Comparison of ENCODE assay signal across 23 cellular contexts in genomic region chr17:27674335-27674734, GRCh38.
"Had no signal": no experiment of that assay in that cellular context is flagged by ENCODE, and none has a peak within 500 bp of the region (broad histone marks: within the 10 kb centered on the region; RNA-seq: fewer than 3 reads in every experiment).

No MANE protein-coding gene starts in this region.

- H3K9me3 Mint-ChIP-seq: memory B cell; natural killer cell; neural crest cell; stimulated activated naive B cell treated with anti-CD40 and anti-IgM and Interleukin-4, amounts not matched to agents 10 μg/mL and 1 μg/mL and 100 μg/mL, for 72 hours; stimulated activated naive CD8-positive, alpha-beta T cell treated with anti-CD3 and anti-CD28 coated beads, Interleukin-15, Interleukin-2, amounts not matched to agents 100 ng/mL and 50 ng/mL, for 24 hours had no signal

- H3K27me3 ChIP-seq: gastrocnemius medialis, right lobe of liver, tibial nerve, upper lobe of left lung, uterus had no signal

- H3K27me3 Mint-ChIP-seq: stimulated activated naive CD8-positive, alpha-beta T cell treated with anti-CD3 and anti-CD28 coated beads, Interleukin-15, Interleukin-2, amounts not matched to agents 100 ng/mL and 50 ng/mL, for 24 hours had no signal

- H3K4me3 ChIP-seq: gastrocnemius medialis, lung, right lobe of liver, thoracic aorta, tibial nerve, upper lobe of left lung, uterus had no signal

- H3K36me3 Mint-ChIP-seq: memory B cell; natural killer cell; stimulated activated naive B cell treated with anti-CD40 and anti-IgM and Interleukin-4, amounts not matched to agents 10 μg/mL and 1 μg/mL and 100 μg/mL, for 72 hours had no signal

- H3K4me1 Mint-ChIP-seq: memory B cell; natural killer cell; neural crest cell; stimulated activated naive B cell treated with anti-CD40 and anti-IgM and Interleukin-4, amounts not matched to agents 10 μg/mL and 1 μg/mL and 100 μg/mL, for 72 hours had no signal

- FAIRE-seq: small intestine had no signal

- H3K36me3 ChIP-seq: gastrocnemius medialis, right lobe of liver, thoracic aorta, tibial nerve, upper lobe of left lung, uterus had no signal

- H3K27ac Mint-ChIP-seq: memory B cell; natural killer cell; progenitor cell of endocrine pancreas; stimulated activated naive B cell treated with anti-CD40 and anti-IgM and Interleukin-4, amounts not matched to agents 10 μg/mL and 1 μg/mL and 100 μg/mL, for 72 hours; stimulated activated naive CD8-positive, alpha-beta T cell treated with anti-CD3 and anti-CD28 coated beads, Interleukin-15, Interleukin-2, amounts not matched to agents 100 ng/mL and 50 ng/mL, for 24 hours had no signal

- ATAC-seq: esophagus mucosa; gastrocnemius medialis; left colon; natural killer cell; right lobe of liver; stimulated activated naive B cell treated with anti-CD40 and anti-IgM and Interleukin-4, amounts not matched to agents 10 μg/mL and 1 μg/mL and 100 μg/mL, for 72 hours had no signal

- H3K4me3 Mint-ChIP-seq: memory B cell; natural killer cell; neural crest cell; stimulated activated naive B cell treated with anti-CD40 and anti-IgM and Interleukin-4, amounts not matched to agents 10 μg/mL and 1 μg/mL and 100 μg/mL, for 72 hours; stimulated activated naive CD8-positive, alpha-beta T cell treated with anti-CD3 and anti-CD28 coated beads, Interleukin-15, Interleukin-2, amounts not matched to agents 100 ng/mL and 50 ng/mL, for 24 hours had no signal

- DNase-seq: cortex of kidney; effector CD4-positive, alpha-beta T cell; foreskin fibroblast; gastrocnemius medialis; head of caudate nucleus; kidney glomerular epithelial cell; left colon; natural killer cell; small intestine; stimulated activated CD4-positive, alpha-beta T cell treated with anti-CD3 and anti-CD28 coated beads, Interleukin-15, amount 100 ng/mL, for 24 hours; stimulated activated CD4-positive, alpha-beta T cell treated with anti-CD3 and anti-CD28 coated beads, Interleukin-2, amount 100 ng/mL, for 48 hours; stimulated activated naive B cell treated with anti-CD40 and anti-IgM and Interleukin-4, amounts not matched to agents 10 μg/mL and 1 μg/mL and 100 μg/mL, for 72 hours; upper lobe of left lung; uterus had no signal
